ENCODE assay signal across 13 cellular contexts in genomic region chr18:57150828-57151227, GRCh38. TPM values are rescaled to one million over a fixed set of nuclear protein-coding genes. Genes with fewer than 3 reads are reported as not detected.
DNase-seq lines count a peak whose midpoint lies in the region; ATAC-seq and TF ChIP-seq lines count a peak whose summit lies in the region.
"Had no signal": no experiment of that assay in that cellular context is flagged by ENCODE, and none has a peak within 500 bp of the region (broad histone marks: within the 10 kb centered on the region; RNA-seq: fewer than 3 reads in every experiment).

No MANE protein-coding gene starts in this region.

- DNase-seq in NCI-H748 (lab: John Stamatoyannopoulos, UW; ENCODE audit: unreplicated experiment) (peak; percentile 52), NCI-H748 treated with DMSO at 0.1 percent for 48 hours (lab: John Stamatoyannopoulos, UW) (no peak), NCI-H446 treated with DMSO at 0.1 percent for 48 hours (lab: John Stamatoyannopoulos, UW) (peak; percentile 60), retina (peak; percentile 93), GM13977 (ENCODE audit: low spot score) (no peak), HUDEP-2 (lab: John Stamatoyannopoulos, UW; ENCODE audit: unreplicated experiment in 76 of 76) (no peak)
- DNase-seq: ACHN, PC-9, thyroid gland had no signal

- TF ChIP-seq CTCF in GM13977 (IDR thresholded peaks at IDR 0.05; ENCODE audit: extremely low read depth, insufficient read depth, missing control alignments), result no peak

- in situ Hi-C loops in GM13977 (cut with MboI; ENCODE audit: low pct_unique_long_range_greater_than_20kb, low sequenced_read_pairs, unreplicated experiment), result no loop called here

- H3K4me3 ChIP-seq in ectodermal cell (ENCODE audit: insufficient read depth, low read depth, low read length), result no peak overlapping the region
- H3K4me3 ChIP-seq: heart left ventricle, PC-9, thyroid gland had no signal

- ATAC-seq in GM18511 (IDR thresholded peaks at IDR 0.05; ENCODE audit: unreplicated experiment), result no peak
- ATAC-seq: sciatic nerve had no signal

- peaks cover 36% of the 10 kb centered on the region for H3K4me1 ChIP-seq in ectodermal cell (ENCODE audit: control insufficient read depth, insufficient read depth, low read length)

- H3K27ac ChIP-seq in ectodermal cell (ENCODE audit: insufficient read depth, low read depth, low read length, poor library complexity, severe bottlenecking), result peak overlapping the region; percentile 5
- H3K27ac ChIP-seq: heart left ventricle, PC-9, thyroid gland had no signal

- H3K27me3 ChIP-seq in ectodermal cell (ENCODE audit: control insufficient read depth, insufficient read depth, low read length, poor library complexity, severe bottlenecking), result no peaks in the 10 kb centered on the region
- H3K27me3 ChIP-seq: thyroid gland had no signal

- H3K9me3 ChIP-seq in ectodermal cell (ENCODE audit: control insufficient read depth, low read length), result no peaks in the 10 kb centered on the region
- H3K9me3 ChIP-seq: heart left ventricle, thyroid gland had no signal

- WGBS in ectodermal cell, 2 experiments, result 12 to 20% methylated on average over 7 of the region's 7 CpGs

- H3K36me3 ChIP-seq in ectodermal cell (ENCODE audit: control insufficient read depth, insufficient read depth, low read length), result no peaks in the 10 kb centered on the region
- H3K36me3 ChIP-seq: heart left ventricle, thyroid gland had no signal

RNA-seq across cellular contexts. Expression of gene BOD1L2, which starts 3.9 kb away (rescaled TPM):
- not detected for polyA plus RNA-seq in ectodermal cell (2013, experiment 1 of 4)
- not detected for polyA plus RNA-seq in ectodermal cell (2013, experiment 2 of 4)
- not detected for polyA plus RNA-seq in ectodermal cell (2013, experiment 3 of 4)
- not detected for polyA plus RNA-seq in ectodermal cell (2013, experiment 4 of 4)
- polyA plus RNA-seq: heart left ventricle had no signal

Comparison
In these comparisons a context has a peak if more than half of its experiments do, and no peak if none do; other contexts are left out.
1. DNase-seq: peak in NCI-H748 (single experiment), NCI-H446 treated with DMSO at 0.1 percent for 48 hours (single experiment) and retina (single experiment); none in NCI-H748 treated with DMSO at 0.1 percent for 48 hours (single experiment), GM13977 (single experiment) and HUDEP-2 (0 of 76).